ENCODE assay signal across 13 cellular contexts in genomic region chr1:172070055-172070454, GRCh38.
"Had no signal": no experiment of that assay in that cellular context is flagged by ENCODE, and none has a peak within 500 bp of the region (broad histone marks: within the 10 kb centered on the region; RNA-seq: fewer than 3 reads in every experiment).

No MANE protein-coding gene starts in this region.

- H3K9me3 ChIP-seq: psoas muscle, sigmoid colon, tibial artery had no signal

- H3K4me1 ChIP-seq: psoas muscle, sigmoid colon had no signal

- H3K27ac ChIP-seq: coronary artery, psoas muscle, SK-N-MC, tibial artery had no signal

- H3K36me3 ChIP-seq: sigmoid colon, tibial artery had no signal

- H3K27me3 ChIP-seq: sigmoid colon, tibial artery had no signal

- H3K4me3 ChIP-seq: coronary artery, psoas muscle, sigmoid colon, SK-N-MC, tibial artery had no signal

- FAIRE-seq: bronchial epithelial cell had no signal

- ATAC-seq: psoas muscle had no signal

- DNase-seq: activated CD4-positive, alpha-beta T cell treated with anti-CD3 and anti-CD28 coated beads, Interleukin-2, amount 50 U/mL, for 1 hour; aorta; effector memory CD4-positive, alpha-beta T cell; kidney glomerular epithelial cell; naive B cell; occipital lobe; psoas muscle; stimulated activated CD4-positive, alpha-beta T cell treated with anti-CD3 and anti-CD28 coated beads, Interleukin-4, amount 100 ng/mL, for 1 hour; tibial artery had no signal
